ENCODE assay signal across 8 cellular contexts in the genomic region with DNA sequence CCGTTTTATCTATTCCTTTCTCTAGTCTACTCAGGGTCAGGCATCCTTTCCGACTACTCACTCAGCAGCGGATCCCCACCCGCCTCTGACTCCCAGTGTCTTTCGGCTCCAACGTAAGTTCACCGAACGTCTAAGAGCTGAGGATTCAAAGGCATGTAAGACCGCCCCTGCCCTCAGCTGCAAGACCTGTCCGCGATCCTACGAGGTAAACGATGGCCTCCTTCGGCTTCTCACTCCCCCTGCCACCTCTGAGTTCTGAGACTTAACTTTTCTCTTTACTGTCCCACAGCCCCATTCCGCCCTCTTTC. TPM values are rescaled to one million over a fixed set of nuclear protein-coding genes. Genes with fewer than 3 reads are reported as not detected.
DNase-seq lines count a peak whose midpoint lies in the region; ATAC-seq, FAIRE-seq and TF ChIP-seq lines count a peak whose summit lies in the region.

No MANE protein-coding gene starts in this region.

- H3K27ac Mint-ChIP-seq in CD8-positive, alpha-beta T cell: peak overlapping the region; percentile 100

- CTCF ChIA-PET in CD8-positive, alpha-beta T cell (lab: Charles Lee): interaction anchor here (0.9 to 8.2 kb wide), 10 partner anchors 11 to 66 kb away, joined by 3 to 96 read pairs (median 8); partner anchors contain the start of genes RNF43 and TSPOAP1

- H3K9me3 Mint-ChIP-seq in CD8-positive, alpha-beta T cell: no peaks in the 10 kb centered on the region

- POLR2A ChIA-PET in CD8-positive, alpha-beta T cell (lab: Charles Lee): interaction anchor here (0.6 to 7.5 kb wide), 20 partner anchors 8 to 280 kb away, joined by 3 to 135 read pairs (median 8); partner anchors contain the start of genes HSF5, MTMR4, RNF43 and TSPOAP1

- DNase-seq in CD8-positive, alpha-beta T cell: no peak
- no peak for DNase-seq in HAP-1 (ENCODE audit: low spot score in 2 of 2)
- DNase-seq in WERI-Rb-1: no peak
- DNase-seq in SIG-M5 (lab: John Stamatoyannopoulos, UW): no peak
- DNase-seq in RCC 7860 (ENCODE audit: low spot score): no peak
- no peak for DNase-seq in superior temporal gyrus (ENCODE audit: extremely low spot score)

- ATAC-seq in CD8-positive, alpha-beta T cell: peak; percentile 19

- H3K4me1 ChIP-seq in CD8-positive, alpha-beta T cell (ENCODE audit: insufficient read depth, low read length): peaks cover 52% of the 10 kb centered on the region
- peaks cover 4% of the 10 kb centered on the region; the same call in 1 of the 2 replicates for H3K4me1 ChIP-seq in HAP-1
- peaks cover 12% of the 10 kb centered on the region for H3K4me1 ChIP-seq in iPS-18a (ENCODE audit: control insufficient read depth, low read depth, low read length)
- peaks cover 2 to 23% (median 20%) of the 10 kb centered on the region in 5 donors for H3K4me1 ChIP-seq in subcutaneous abdominal adipose tissue (ENCODE audit: control insufficient read depth in 5 of 5, insufficient read depth in 5 of 5, low read length in 5 of 5)

- H3K4me3 Mint-ChIP-seq in CD8-positive, alpha-beta T cell: peak overlapping the region; percentile 100

- peak overlapping the region; percentile 75 for H3K27ac ChIP-seq in CD8-positive, alpha-beta T cell (ENCODE audit: low read depth, low read length)
- peak overlapping the region; percentile 74 for H3K27ac ChIP-seq in WERI-Rb-1
- peak overlapping the region; percentile 84 for H3K27ac ChIP-seq in iPS-18a (ENCODE audit: low read length)
- H3K27ac ChIP-seq in subcutaneous abdominal adipose tissue (ENCODE audit: low read depth, low read length): peak overlapping the region; percentile 80

- H3K9ac ChIP-seq in iPS-18a (ENCODE audit: low read length) (peak overlapping the region; percentile 95), subcutaneous abdominal adipose tissue (ENCODE audit: low read length in 5 of 5) (peak overlapping the region; percentile 5 to 97 (median 94))

- no peaks in the 10 kb centered on the region for H3K27me3 Mint-ChIP-seq in CD8-positive, alpha-beta T cell (ENCODE audit: low read depth)

- no peaks in the 10 kb centered on the region for H3K27me3 ChIP-seq in CD8-positive, alpha-beta T cell (ENCODE audit: insufficient read depth, low read length)
- H3K27me3 ChIP-seq in HAP-1 (ENCODE audit: low read depth) (no peaks in the 10 kb centered on the region), WERI-Rb-1 (ENCODE audit: insufficient read depth, low read depth, severe bottlenecking) (no peaks in the 10 kb centered on the region), iPS-18a (ENCODE audit: control insufficient read depth, insufficient read depth, low read length) (no peaks in the 10 kb centered on the region), subcutaneous abdominal adipose tissue (ENCODE audit: control insufficient read depth in 5 of 5, insufficient read depth in 4 of 5, low read length in 5 of 5) (peaks cover 0 to 6% (median 0%) of the 10 kb centered on the region in 5 donors)

- H3K36me3 Mint-ChIP-seq in CD8-positive, alpha-beta T cell: peaks cover 57% of the 10 kb centered on the region

- H3K4me1 Mint-ChIP-seq in CD8-positive, alpha-beta T cell (ENCODE audit: low read depth): peaks cover 64% of the 10 kb centered on the region

- H3K36me3 ChIP-seq in CD8-positive, alpha-beta T cell (ENCODE audit: insufficient read depth, low read length): peaks cover 31% of the 10 kb centered on the region
- H3K36me3 ChIP-seq in HAP-1 (replicated peaks) (peaks cover 34% of the 10 kb centered on the region), WERI-Rb-1 (peaks cover 42% of the 10 kb centered on the region), iPS-18a (ENCODE audit: control insufficient read depth, low read depth, low read length) (peaks cover 33% of the 10 kb centered on the region), subcutaneous abdominal adipose tissue (ENCODE audit: control insufficient read depth in 5 of 5, insufficient read depth in 5 of 5, low read length in 5 of 5) (peaks cover 25 to 35% (median 33%) of the 10 kb centered on the region in 5 donors)

- intact Hi-C loops in CD8-positive, alpha-beta T cell (cut with DNase I, micrococcal nuclease): loop anchor here (1.0 to 10.0 kb wide), 14 partner anchors 7 to 873 kb away; partner anchors contain the start of genes MKS1 (in 2 of the 2), RNF43 (in 2 of the 2), SRSF1 (in 2 of the 2) and GDPD1 (in 1 of the 2)

- TF ChIP-seq CTCF in CD8-positive, alpha-beta T cell (IDR thresholded peaks at IDR 0.05): no peak
- no peak for TF ChIP-seq CTCF in WERI-Rb-1 (IDR thresholded peaks at IDR 0.05; ENCODE audit: low read depth, low read length)

- in situ Hi-C loops in HAP-1 (cut with MboI; ENCODE audit: low sequenced_read_pairs): loop anchor here (5.0 kb wide), 1 partner anchor 66 kb away; the partner anchor contains the start of gene RNF43

- peak overlapping the region; percentile 70 for H3K4me3 ChIP-seq in CD8-positive, alpha-beta T cell (ENCODE audit: low read depth, low read length)
- H3K4me3 ChIP-seq in HAP-1 (peak overlapping the region; percentile 86), WERI-Rb-1 (ENCODE audit: low read depth, low read length) (peak overlapping the region; percentile 92), iPS-18a (ENCODE audit: low read length) (peak overlapping the region; percentile 99), subcutaneous abdominal adipose tissue (ENCODE audit: low read depth in 1 of 5, low read length in 5 of 5) (peak overlapping the region; percentile 97 to 99 (median 98))

- FAIRE-seq in RCC 7860 (lab: Jason Lieb, UNC): no peak

- no peaks in the 10 kb centered on the region for H3K9me3 ChIP-seq in CD8-positive, alpha-beta T cell (ENCODE audit: low read length)
- H3K9me3 ChIP-seq in HAP-1: no peaks in the 10 kb centered on the region
- H3K9me3 ChIP-seq in WERI-Rb-1 (ENCODE audit: severe bottlenecking): no peaks in the 10 kb centered on the region
- no peaks in the 10 kb centered on the region for H3K9me3 ChIP-seq in iPS-18a (ENCODE audit: control insufficient read depth, low read depth, low read length)
- no peaks in the 10 kb centered on the region for H3K9me3 ChIP-seq in subcutaneous abdominal adipose tissue (ENCODE audit: control insufficient read depth in 5 of 5, low read length in 5 of 5)

RNA-seq across cellular contexts. Expression of gene SUPT4H1, which starts 0.3 kb away (rescaled TPM):
- 10 to 100 TPM; 45.2 to 59.7 TPM for total RNA-seq in CD8-positive, alpha-beta T cell

RNA-seq across cellular contexts. Expression of gene TSPOAP1, which starts 23.1 kb away (rescaled TPM):
- total RNA-seq in CD8-positive, alpha-beta T cell: 10 to 100 TPM; 27.9 to 35.3 TPM
